ENCODE assay signal across 16 cellular contexts in the genomic region with DNA sequence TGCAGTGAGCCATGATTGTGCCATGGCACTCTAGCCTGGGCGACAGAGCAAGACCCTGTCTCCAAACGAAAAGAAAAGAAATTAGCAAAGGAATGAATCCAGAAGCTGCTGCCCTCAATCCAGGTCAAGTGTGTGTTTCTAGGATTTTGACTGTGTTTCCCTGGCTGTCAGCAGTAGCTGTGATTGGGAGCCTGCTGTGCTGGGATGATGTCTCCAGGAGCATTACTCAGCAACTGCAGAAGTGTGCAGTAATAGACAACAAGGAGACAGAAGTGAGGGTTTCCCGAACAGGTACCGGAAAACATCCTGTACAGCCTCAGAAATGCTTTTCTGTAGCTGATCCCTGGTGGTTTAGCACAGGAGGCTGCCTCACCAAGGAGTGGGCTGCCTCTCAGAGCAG.
DNase-seq lines count a peak whose midpoint lies in the region; ATAC-seq and TF ChIP-seq lines count a peak whose summit lies in the region.
"Had no signal": no experiment of that assay in that cellular context is flagged by ENCODE, and none has a peak within 500 bp of the region (broad histone marks: within the 10 kb centered on the region; RNA-seq: fewer than 3 reads in every experiment).

No MANE protein-coding gene starts in this region.

- TF ChIP-seq CTCF in endothelial cell (IDR thresholded peaks at IDR 0.05; ENCODE audit: unreplicated experiment) = no peak

- peaks cover 5% of the 10 kb centered on the region for H3K9me3 Mint-ChIP-seq in endothelial cell (ENCODE audit: unreplicated experiment)

- DNase-seq in NCI-H82 (lab: John Stamatoyannopoulos, UW) (peak; percentile 0), NCI-H82 treated with DMSO at 0.1 percent for 48 hours (lab: John Stamatoyannopoulos, UW; ENCODE audit: unreplicated experiment) (no peak), NCI-H2227 treated with DMSO at 0.1 percent for 48 hours (lab: John Stamatoyannopoulos, UW) (peak; percentile 39), cerebellar cortex (ENCODE audit: low spot score) (peak; percentile 23), endothelial cell (ENCODE audit: low spot score) (no peak), GM19240 (ENCODE audit: insufficient read length, low spot score) (no peak), middle frontal gyrus (ENCODE audit: extremely low spot score, low spot score) (no peak)
- DNase-seq: AML-193, Calu3, DMS79, EL, GDM1, GM23248 had no signal

- H3K4me3 Mint-ChIP-seq in endothelial cell (ENCODE audit: unreplicated experiment) = no peak overlapping the region

- H3K27me3 Mint-ChIP-seq in endothelial cell (ENCODE audit: unreplicated experiment) = peaks cover 1% of the 10 kb centered on the region

- H3K36me3 Mint-ChIP-seq in endothelial cell (ENCODE audit: low read depth, unreplicated experiment) = no peaks in the 10 kb centered on the region

- H3K4me1 Mint-ChIP-seq in endothelial cell (ENCODE audit: unreplicated experiment) = no peaks in the 10 kb centered on the region

- H3K27ac Mint-ChIP-seq in endothelial cell (ENCODE audit: unreplicated experiment) = no peak overlapping the region

- no peak for ATAC-seq in HG03025 (IDR thresholded peaks at IDR 0.05; ENCODE audit: low FRiP score, unreplicated experiment)
- ATAC-seq: HCT116, K562 had no signal

Comparison
In these comparisons a context has a peak if more than half of its experiments do, and no peak if none do; other contexts are left out.
1. DNase-seq: peak in NCI-H82 (single experiment), NCI-H2227 treated with DMSO at 0.1 percent for 48 hours (single experiment) and cerebellar cortex (single experiment); none in NCI-H82 treated with DMSO at 0.1 percent for 48 hours (single experiment), endothelial cell (single experiment), GM19240 (single experiment) and middle frontal gyrus (single experiment).